In genomic region chr1:171656206-171656605, GRCh38 we compare ENCODE assay signal across 1 cellular context.
A peak's percentile ranks its signal among the peaks of the same experiment; 100 is the strongest.
TF ChIP-seq lines count a peak whose summit lies in the region.
"Not testable (repeated sequence)": the region's sequence is repeated elsewhere in the genome, so short reads cannot be mapped to it uniquely, and the experiment has no call there.

No MANE protein-coding gene starts in this region.

TF ChIP-seq in K562, 482 proteins besides CTCF, POLR2A, EP300 and RAD21:
- TF ChIP-seq ATF3 (IDR thresholded peaks at IDR 0.05), result 0 out of 2 replicates have a peak, but pooled peaks have one; percentile 15
- not testable (repeated sequence) for TF ChIP-seq ATF3 (CRISPR knock-in tag; conservative IDR thresholded peaks at IDR 0.05)
